15 cellular contexts compared by ENCODE assay signal in genomic region chr12:2673966-2674810, GRCh38.
DNase-seq lines count a peak whose midpoint lies in the region; ATAC-seq, FAIRE-seq and TF ChIP-seq lines count a peak whose summit lies in the region.
"Had no signal": no experiment of that assay in that cellular context is flagged by ENCODE, and none has a peak within 500 bp of the region (broad histone marks: within the 10 kb centered on the region; RNA-seq: fewer than 3 reads in every experiment).

No MANE protein-coding gene starts in this region.

- H3K36me3 Mint-ChIP-seq in MCF 10A (ENCODE audit: insufficient read depth, unreplicated experiment), result no peaks in the 10 kb centered on the region
- H3K36me3 Mint-ChIP-seq: memory B cell had no signal

- no peaks in the 10 kb centered on the region for H3K9me3 Mint-ChIP-seq in MCF 10A (ENCODE audit: unreplicated experiment)
- H3K9me3 Mint-ChIP-seq: activated T-cell treated with anti-CD3 and anti-CD28 coated beads, Interleukin-2, amount 50 U/mL, for 24 hours; memory B cell had no signal

- no peak overlapping the region for H3K9ac ChIP-seq in mammary epithelial cell (ENCODE audit: insufficient read depth, low read length)
- H3K9ac ChIP-seq in OCI-LY3 (ENCODE audit: low read length), result no peak overlapping the region

- H4K20me1 ChIP-seq in mammary epithelial cell (ENCODE audit: insufficient read depth, low read length), result no peaks in the 10 kb centered on the region
- no peaks in the 10 kb centered on the region for H4K20me1 ChIP-seq in OCI-LY3 (ENCODE audit: insufficient read depth, low read length)

- POLR2A ChIA-PET in MCF 10A (lab: Yijun Ruan, JAX) (no interaction called here), HEK293T (lab: Yijun Ruan, JAX) (interaction anchor here (0.5 kb wide), 1 partner anchor 8 kb away, joined by 3 read pairs; no protein-coding TSS in a partner anchor)

- in situ Hi-C loops in mammary epithelial cell (cut with MboI; ENCODE audit: low sequenced_read_pairs in 2 of 2) (no loop called here), ACHN (cut with HindIII; ENCODE audit: low pct_ligation_motif_present, low pct_unique_long_range_greater_than_20kb, low sequenced_read_pairs) (no loop called here)

- TF ChIP-seq CTCF in MCF 10A (IDR thresholded peaks at IDR 0.05; ENCODE audit: unreplicated experiment) (peak; percentile 34), mammary epithelial cell (conservative IDR thresholded peaks at IDR 0.05 in 1 of 2, IDR thresholded peaks at IDR 0.05 in 1 of 2; ENCODE audit: extremely low read depth in 1 of 2, insufficient read depth in 1 of 2, low read depth in 1 of 2, low read length in 2 of 2) (peak in 1 of 2 donors; percentile 19), OCI-LY3 (IDR thresholded peaks at IDR 0.05; ENCODE audit: low read depth, low read length) (peak; percentile 42), foreskin keratinocyte (conservative IDR thresholded peaks at IDR 0.05) (peak; percentile 3)

- H3K4me3 ChIP-seq in mammary epithelial cell (replicated peaks in 1 of 3; ENCODE audit: insufficient read depth in 1 of 3, low read depth in 2 of 3, low read length in 3 of 3) (no peak overlapping the region), OCI-LY3 (ENCODE audit: low read length) (no peak overlapping the region)
- H3K4me3 ChIP-seq: thyroid gland had no signal

- no peak for DNase-seq in MCF 10A (ENCODE audit: unreplicated experiment)
- DNase-seq in mammary epithelial cell, result no peak
- no peak for DNase-seq in foreskin keratinocyte
- DNase-seq in urothelium cell line (ENCODE audit: low spot score), result no peak
- no peak for DNase-seq in ACHN
- no peak for DNase-seq in HEK293T (ENCODE audit: extremely low spot score)
- DNase-seq: activated T-cell treated with anti-CD3 and anti-CD28 coated beads, Interleukin-2, amount 50 U/mL, for 24 hours; NCI-H2029 treated with DMSO at 0.1 percent for 48 hours; thyroid gland had no signal

- no peak overlapping the region for H3K4me3 Mint-ChIP-seq in MCF 10A (ENCODE audit: unreplicated experiment)
- H3K4me3 Mint-ChIP-seq: activated T-cell treated with anti-CD3 and anti-CD28 coated beads, Interleukin-2, amount 50 U/mL, for 24 hours; memory B cell had no signal

- H3K27ac ChIP-seq in mammary epithelial cell (ENCODE audit: insufficient read depth, low read depth, low read length) (no peak overlapping the region), OCI-LY3 (ENCODE audit: low read length) (no peak overlapping the region), foreskin keratinocyte (no peak overlapping the region)
- H3K27ac ChIP-seq: neutrophil, thyroid gland had no signal

- CTCF ChIA-PET in MCF 10A (lab: Yijun Ruan, JAX), result interaction anchor here (0.6 kb wide), 1 partner anchor 145 kb away, joined by 4 read pairs; no protein-coding TSS in a partner anchor
- CTCF ChIA-PET in mammary epithelial cell (lab: Charles Lee; ENCODE audit: low non-redundant PET), result no interaction called here
- CTCF ChIA-PET in HEK293T (lab: Yijun Ruan, JAX), result interaction anchor here (0.6 kb wide), 1 partner anchor 14 kb away, joined by 4 read pairs; no protein-coding TSS in a partner anchor

- H3K4me1 ChIP-seq in mammary epithelial cell (ENCODE audit: insufficient read depth, low read length) (no peaks in the 10 kb centered on the region), OCI-LY3 (ENCODE audit: low read length) (no peaks in the 10 kb centered on the region), foreskin keratinocyte (no peaks in the 10 kb centered on the region)
- H3K4me1 ChIP-seq: thyroid gland had no signal

- BruUV-seq in MCF 10A (replicated peaks; lab: Mats Ljungman, UMichigan) (no TSS peak), mammary epithelial cell (replicated peaks; lab: Mats Ljungman, UMichigan) (no TSS peak)

- no peak overlapping the region for H3K4me2 ChIP-seq in mammary epithelial cell (ENCODE audit: insufficient read depth, low read depth, low read length)
- H3K4me2 ChIP-seq in OCI-LY3 (ENCODE audit: low read length), result no peak overlapping the region

- H3K36me3 ChIP-seq in mammary epithelial cell (ENCODE audit: insufficient read depth, low read length), result no peaks in the 10 kb centered on the region
- H3K36me3 ChIP-seq in OCI-LY3 (replicated peaks; ENCODE audit: low read depth, low read length), result no peaks in the 10 kb centered on the region
- H3K36me3 ChIP-seq: neutrophil, thyroid gland had no signal

- peaks cover 21% of the 10 kb centered on the region for H3K27me3 Mint-ChIP-seq in MCF 10A (ENCODE audit: insufficient read depth, unreplicated experiment)
- H3K27me3 Mint-ChIP-seq: activated T-cell treated with anti-CD3 and anti-CD28 coated beads, Interleukin-2, amount 50 U/mL, for 24 hours had no signal

- peak; percentile 69 for FAIRE-seq in urothelium cell line (lab: Jason Lieb, UNC)
- FAIRE-seq: colon had no signal

- dilution Hi-C loops in mammary epithelial cell (cut with HindIII; ENCODE audit: low sequenced_read_pairs), result no loop called here

- no peaks in the 10 kb centered on the region for H3K27me3 ChIP-seq in mammary epithelial cell (ENCODE audit: insufficient read depth, low read length)
- 0 out of 2 replicates have a peak, but pooled peaks cover 2% of the 10 kb centered on the region for H3K27me3 ChIP-seq in OCI-LY3 (ENCODE audit: low read depth, low read length)
- no peaks in the 10 kb centered on the region for H3K27me3 ChIP-seq in foreskin keratinocyte
- H3K27me3 ChIP-seq: neutrophil, thyroid gland had no signal

- intact Hi-C loops in MCF 10A (cut with micrococcal nuclease) (no loop called here), mammary epithelial cell (cut with micrococcal nuclease) (no loop called here)

- no peak overlapping the region for H3K27ac Mint-ChIP-seq in MCF 10A (ENCODE audit: low read depth, unreplicated experiment)
- H3K27ac Mint-ChIP-seq: activated T-cell treated with anti-CD3 and anti-CD28 coated beads, Interleukin-2, amount 50 U/mL, for 24 hours; memory B cell had no signal

- 95% methylated on average over 8 of the region's 18 CpGs for WGBS in mammary epithelial cell (ENCODE audit: low coverage, missing lambda C conversion rate)

- no peaks in the 10 kb centered on the region for H3K79me2 ChIP-seq in mammary epithelial cell (ENCODE audit: insufficient read depth, low read length)
- H3K79me2 ChIP-seq in OCI-LY3 (ENCODE audit: low read length), result no peaks in the 10 kb centered on the region

- H2AFZ ChIP-seq in mammary epithelial cell (ENCODE audit: low read depth, low read length), result no peak overlapping the region
- H2AFZ ChIP-seq in OCI-LY3 (ENCODE audit: low read depth, low read length), result no peak overlapping the region

- H3K4me1 Mint-ChIP-seq in MCF 10A (ENCODE audit: insufficient read depth, unreplicated experiment), result no peaks in the 10 kb centered on the region
- H3K4me1 Mint-ChIP-seq: memory B cell had no signal

- H3K9me3 ChIP-seq in mammary epithelial cell (replicated peaks; ENCODE audit: insufficient read depth, low read length), result no peaks in the 10 kb centered on the region
- H3K9me3 ChIP-seq in OCI-LY3 (ENCODE audit: insufficient read depth, low read length), result no peaks in the 10 kb centered on the region
- H3K9me3 ChIP-seq: neutrophil, thyroid gland had no signal

- no peak for ATAC-seq in foreskin keratinocyte
- ATAC-seq in activated CD4-positive, CD25-positive, alpha-beta regulatory T cell treated with anti-CD3 and anti-CD28 coated beads, Interleukin-2, amount 50 U/mL, for 24 hours, result no peak
- ATAC-seq: esophagus mucosa had no signal

TF ChIP-seq in HEK293T, 16 proteins besides CTCF, POLR2A, EP300 and RAD21:
- TF ChIP-seq SP1 (IDR thresholded peaks at IDR 0.05) (no peak), FOXA1 (IDR thresholded peaks at IDR 0.05) (no peak)
TF ChIP-seq in HEK293T: peak in this region for 0.
